ENCODE assay signal across 22 cellular contexts in genomic region chrX:34470507-34470906, GRCh38.
DNase-seq lines count a peak whose midpoint lies in the region; ATAC-seq, FAIRE-seq and TF ChIP-seq lines count a peak whose summit lies in the region.
"Had no signal": no experiment of that assay in that cellular context is flagged by ENCODE, and none has a peak within 500 bp of the region (broad histone marks: within the 10 kb centered on the region; RNA-seq: fewer than 3 reads in every experiment).

No MANE protein-coding gene starts in this region.

- no peak overlapping the region for H3K27ac Mint-ChIP-seq in astrocyte (ENCODE audit: unreplicated experiment)
- H3K27ac Mint-ChIP-seq: CD14-positive monocyte; CD4-positive, alpha-beta memory T cell had no signal

- H2AFZ ChIP-seq in HepG2 (ENCODE audit: low read length) (no peak overlapping the region), astrocyte (ENCODE audit: low read depth, low read length) (no peak overlapping the region)

- H3K4me3 Mint-ChIP-seq in astrocyte (ENCODE audit: unreplicated experiment) = no peak overlapping the region
- H3K4me3 Mint-ChIP-seq: CD14-positive monocyte; CD4-positive, alpha-beta memory T cell; CD4-positive, CD25-positive, alpha-beta regulatory T cell had no signal

- no peaks in the 10 kb centered on the region for H3K9me3 Mint-ChIP-seq in astrocyte (ENCODE audit: unreplicated experiment)

- H3K4me2 ChIP-seq in HepG2 (ENCODE audit: low read depth, low read length) = no peak overlapping the region
- no peak overlapping the region for H3K4me2 ChIP-seq in astrocyte (ENCODE audit: low read length)
- H3K4me2 ChIP-seq: BLaER1 had no signal

- DNase-seq in HepG2 (ENCODE audit: low spot score) = no peak
- DNase-seq in astrocyte (ENCODE audit: low read depth) = no peak
- no peak for DNase-seq in left lobe of liver (ENCODE audit: low spot score)
- no peak for DNase-seq in left ventricle myocardium inferior
- DNase-seq in kidney glomerular epithelial cell (lab: John Stamatoyannopoulos, UW) = no peak
- no peak for DNase-seq in cerebellum (ENCODE audit: low spot score)
- DNase-seq: ACHN; BE2C; C1 segment of cervical spinal cord; Caco-2; Calu3; CD4-positive, alpha-beta memory T cell; CD4-positive, CD25-positive, alpha-beta regulatory T cell; DMS79 treated with DMSO at 0.1 percent for 48 hours; GF-D8 had no signal

- in situ Hi-C loops in HepG2 (cut with HindIII; ENCODE audit: extremely low pct_ligation_motif_present, low pct_unique_long_range_greater_than_20kb) = no loop called here

- TF ChIP-seq POLR2A in HepG2 (IDR thresholded peaks at IDR 0.05; ENCODE audit: insufficient read depth in 1 of 2, low read depth in 2 of 2, low read length in 2 of 2) = no peak

- CTCF ChIA-PET in HepG2 (lab: Yijun Ruan, JAX; ENCODE audit: low intra/inter-chr PET ratio, low total read pairs) = no interaction called here

- no peaks in the 10 kb centered on the region for H3K79me2 ChIP-seq in HepG2 (ENCODE audit: insufficient read depth, low read length)
- H3K79me2 ChIP-seq in astrocyte (ENCODE audit: insufficient read depth, low read length) = no peaks in the 10 kb centered on the region

- H3K9me3 ChIP-seq in liver (ENCODE audit: control insufficient read depth in 4 of 4, low read length in 3 of 4) (no peaks in the 10 kb centered on the region), HepG2 (ENCODE audit: low read length) (0 out of 2 replicates have a peak, but pooled peaks cover under 1% of the 10 kb centered on the region), astrocyte (ENCODE audit: insufficient read depth, low read depth, low read length) (no peaks in the 10 kb centered on the region), left ventricle myocardium inferior (replicated peaks) (no peaks in the 10 kb centered on the region)
- H3K9me3 ChIP-seq: BE2C, BLaER1, Caco-2 had no signal

- no peaks in the 10 kb centered on the region for H3K27me3 ChIP-seq in liver (ENCODE audit: control insufficient read depth in 4 of 4, insufficient read depth in 4 of 4, low read length in 3 of 4)
- H3K27me3 ChIP-seq in HepG2 (ENCODE audit: control insufficient read depth in 1 of 2, insufficient read depth in 2 of 2, low read length in 2 of 2) = no peaks in the 10 kb centered on the region
- no peaks in the 10 kb centered on the region for H3K27me3 ChIP-seq in astrocyte (ENCODE audit: insufficient read depth, low read length)
- no peaks in the 10 kb centered on the region for H3K27me3 ChIP-seq in left ventricle myocardium inferior (ENCODE audit: low read depth)
- H3K27me3 ChIP-seq: BE2C had no signal

- intact Hi-C loops in HepG2 (cut with micrococcal nuclease; ENCODE audit: unreplicated experiment) = no loop called here
- intact Hi-C loops in left ventricle myocardium inferior (cut with micrococcal nuclease) = no loop called here

- no peaks in the 10 kb centered on the region for H3K4me1 Mint-ChIP-seq in astrocyte (ENCODE audit: low read depth, unreplicated experiment)
- H3K4me1 Mint-ChIP-seq: CD14-positive monocyte; CD4-positive, alpha-beta memory T cell; CD4-positive, CD25-positive, alpha-beta regulatory T cell had no signal

- H3K9ac ChIP-seq in liver (ENCODE audit: low read depth in 1 of 2, low read length in 2 of 2) = no peak overlapping the region
- no peak overlapping the region for H3K9ac ChIP-seq in HepG2 (ENCODE audit: insufficient read depth, low read depth, low read length)
- no peak overlapping the region for H3K9ac ChIP-seq in astrocyte (ENCODE audit: low read length)
- H3K9ac ChIP-seq: BLaER1 had no signal

- no peaks in the 10 kb centered on the region for H3K4me1 ChIP-seq in liver (ENCODE audit: control insufficient read depth in 4 of 4, insufficient read depth in 4 of 4, low read length in 3 of 4)
- H3K4me1 ChIP-seq in HepG2 (ENCODE audit: insufficient read depth, low read length) = no peaks in the 10 kb centered on the region
- no peaks in the 10 kb centered on the region for H3K4me1 ChIP-seq in astrocyte (ENCODE audit: insufficient read depth, low read length)
- H3K4me1 ChIP-seq in left ventricle myocardium inferior = no peaks in the 10 kb centered on the region
- H3K4me1 ChIP-seq: BE2C, BLaER1, Caco-2 had no signal

- POLR2A ChIA-PET in HepG2 (lab: Yijun Ruan, JAX) = no interaction called here

- H3K27ac ChIP-seq in liver (ENCODE audit: low read depth in 1 of 2, low read length in 2 of 2) (no peak overlapping the region), HepG2 (ENCODE audit: extremely low read length, insufficient read depth, low read length) (no peak overlapping the region), astrocyte (ENCODE audit: low read depth, low read length) (no peak overlapping the region), left ventricle myocardium inferior (replicated peaks) (no peak overlapping the region)
- H3K27ac ChIP-seq: 22Rv1, BLaER1 had no signal

- no TSS peak for BruUV-seq in HepG2 (replicated peaks; lab: Mats Ljungman, UMichigan)

- no peaks in the 10 kb centered on the region for H3K36me3 ChIP-seq in liver (ENCODE audit: control insufficient read depth in 4 of 4, insufficient read depth in 3 of 4, low read depth in 1 of 4, low read length in 3 of 4)
- no peaks in the 10 kb centered on the region for H3K36me3 ChIP-seq in HepG2 (replicated peaks in 1 of 2; ENCODE audit: control insufficient read depth in 1 of 2, insufficient read depth in 2 of 2, low read length in 2 of 2)
- H3K36me3 ChIP-seq in astrocyte (ENCODE audit: insufficient read depth, low read length) = no peaks in the 10 kb centered on the region
- H3K36me3 ChIP-seq in left ventricle myocardium inferior = no peaks in the 10 kb centered on the region
- H3K36me3 ChIP-seq: BE2C, BLaER1 had no signal

- ATAC-seq in HepG2 = no peak
- peak; percentile 49 for ATAC-seq in left lobe of liver

- TF ChIP-seq CTCF in liver (IDR thresholded peaks at IDR 0.05; ENCODE audit: low read depth, low read length, missing input control) (no peak), HepG2 (CRISPR knock-in tag; IDR thresholded peaks at IDR 0.05) (no peak), astrocyte (IDR thresholded peaks at IDR 0.05; ENCODE audit: insufficient read depth, low read depth, low read length) (no peak), left ventricle myocardium inferior (IDR thresholded peaks at IDR 0.05; ENCODE audit: borderline replicate concordance) (no peak)

- 38% methylated on average over 1 of the region's 1 CpG for WGBS in liver
- 0% methylated on average over 1 of the region's 1 CpG for WGBS in HepG2 (ENCODE audit: low lambda C conversion rate)

- H3K27me3 Mint-ChIP-seq in astrocyte (ENCODE audit: low read depth, unreplicated experiment) = no peaks in the 10 kb centered on the region
- H3K27me3 Mint-ChIP-seq: CD4-positive, alpha-beta memory T cell; CD4-positive, CD25-positive, alpha-beta regulatory T cell had no signal

- no peaks in the 10 kb centered on the region for H3K36me3 Mint-ChIP-seq in astrocyte (ENCODE audit: low read depth, unreplicated experiment)
- H3K36me3 Mint-ChIP-seq: CD14-positive monocyte; CD4-positive, alpha-beta memory T cell; CD4-positive, CD25-positive, alpha-beta regulatory T cell had no signal

- H4K20me1 ChIP-seq in HepG2 (ENCODE audit: insufficient read depth, low read length) (no peaks in the 10 kb centered on the region), astrocyte (ENCODE audit: insufficient read depth, low read length) (no peaks in the 10 kb centered on the region)
- H4K20me1 ChIP-seq: BLaER1 had no signal

- FAIRE-seq in HepG2 (lab: Jason Lieb, UNC) (no peak), astrocyte (lab: Jason Lieb, UNC) (peak; percentile 32)
- FAIRE-seq: D721Med, GM12891, GM19239 had no signal

- TF ChIP-seq EP300 in HepG2 (IDR thresholded peaks at IDR 0.05; ENCODE audit: low read depth in 2 of 2, low read length in 2 of 2) = no peak
- TF ChIP-seq EP300 in HepG2 (CRISPR knock-in tag; IDR thresholded peaks at IDR 0.05; ENCODE audit: borderline replicate concordance) = no peak

- H3K4me3 ChIP-seq in liver (ENCODE audit: low read depth in 1 of 3, low read length in 3 of 3) (no peak overlapping the region), HepG2 (replicated peaks in 1 of 3; ENCODE audit: insufficient read depth in 1 of 3, low read depth in 2 of 3, low read length in 3 of 3) (no peak overlapping the region), astrocyte (ENCODE audit: insufficient read depth, low read depth, low read length) (no peak overlapping the region), left ventricle myocardium inferior (no peak overlapping the region)
- H3K4me3 ChIP-seq: BLaER1 had no signal

- TF ChIP-seq RAD21 in liver (IDR thresholded peaks at IDR 0.05) (no peak), HepG2 (CRISPR knock-in tag; IDR thresholded peaks at IDR 0.05) (no peak)

TF ChIP-seq in liver, 16 proteins besides CTCF, POLR2A, EP300 and RAD21:
- peak; percentile 57 to 59 for TF ChIP-seq HNF4A (conservative IDR thresholded peaks at IDR 0.05)
- no peak for TF ChIP-seq YY1 (IDR thresholded peaks at IDR 0.05)

TF ChIP-seq in HepG2, 621 proteins besides CTCF, POLR2A, EP300 and RAD21 (continues in another document):
- TF ChIP-seq POLR2AphosphoS5 (IDR thresholded peaks at IDR 0.05; ENCODE audit: low read depth, low read length) = no peak
- TF ChIP-seq, protein P1, sequence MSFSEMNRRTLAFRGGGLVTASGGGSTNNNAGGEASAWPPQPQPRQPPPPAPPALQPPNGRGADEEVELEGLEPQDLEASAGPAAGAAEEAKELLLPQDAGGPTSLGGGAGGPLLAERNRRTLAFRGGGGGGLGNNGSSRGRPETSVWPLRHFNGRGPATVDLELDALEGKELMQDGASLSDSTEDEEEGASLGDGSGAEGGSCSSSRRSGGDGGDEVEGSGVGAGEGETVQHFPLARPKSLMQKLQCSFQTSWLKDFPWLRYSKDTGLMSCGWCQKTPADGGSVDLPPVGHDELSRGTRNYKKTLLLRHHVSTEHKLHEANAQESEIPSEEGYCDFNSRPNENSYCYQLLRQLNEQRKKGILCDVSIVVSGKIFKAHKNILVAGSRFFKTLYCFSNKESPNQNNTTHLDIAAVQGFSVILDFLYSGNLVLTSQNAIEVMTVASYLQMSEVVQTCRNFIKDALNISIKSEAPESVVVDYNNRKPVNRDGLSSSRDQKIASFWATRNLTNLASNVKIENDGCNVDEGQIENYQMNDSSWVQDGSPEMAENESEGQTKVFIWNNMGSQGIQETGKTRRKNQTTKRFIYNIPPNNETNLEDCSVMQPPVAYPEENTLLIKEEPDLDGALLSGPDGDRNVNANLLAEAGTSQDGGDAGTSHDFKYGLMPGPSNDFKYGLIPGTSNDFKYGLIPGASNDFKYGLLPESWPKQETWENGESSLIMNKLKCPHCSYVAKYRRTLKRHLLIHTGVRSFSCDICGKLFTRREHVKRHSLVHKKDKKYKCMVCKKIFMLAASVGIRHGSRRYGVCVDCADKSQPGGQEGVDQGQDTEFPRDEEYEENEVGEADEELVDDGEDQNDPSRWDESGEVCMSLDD (CRISPR knock-in tag; IDR thresholded peaks at IDR 0.05; ENCODE audit: borderline replicate concordance) = no peak
- no peak for TF ChIP-seq CCAR2 (optimal IDR thresholded peaks at IDR 0.05; ENCODE audit: low read depth, low read length)
- TF ChIP-seq ZNF451 (CRISPR knock-in tag; IDR thresholded peaks at IDR 0.05) = no peak
- TF ChIP-seq MEIS1 (CRISPR knock-in tag; IDR thresholded peaks at IDR 0.05; ENCODE audit: borderline replicate concordance) = no peak
- TF ChIP-seq ZBTB7B (CRISPR knock-in tag; IDR thresholded peaks at IDR 0.05) = no peak
